8 cellular contexts compared by ENCODE assay signal in the genomic region with DNA sequence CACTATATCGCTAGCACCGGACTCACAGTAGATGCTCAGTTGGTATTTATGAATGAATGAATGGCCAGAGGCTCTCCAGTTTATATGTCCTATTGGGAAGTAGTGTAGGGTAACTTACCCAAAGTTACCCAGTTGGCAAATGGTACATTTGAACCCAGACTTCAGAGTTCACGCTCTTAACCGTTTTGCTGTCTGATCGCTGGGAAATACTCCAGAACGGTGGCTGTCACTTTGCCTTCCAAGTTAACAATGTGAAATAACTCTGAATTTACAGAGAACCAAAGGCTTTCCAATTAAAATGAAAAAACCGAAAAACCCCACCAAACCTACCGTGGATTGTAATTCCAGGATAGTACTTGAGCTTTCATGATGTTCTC. TPM values are rescaled to one million over a fixed set of nuclear protein-coding genes. Genes with fewer than 3 reads are reported as not detected.
DNase-seq lines count a peak whose midpoint lies in the region; ATAC-seq, FAIRE-seq and TF ChIP-seq lines count a peak whose summit lies in the region.

No MANE protein-coding gene starts in this region.

- TF ChIP-seq CTCF in heart right ventricle (IDR thresholded peaks at IDR 0.05): no peak
- no peak for TF ChIP-seq CTCF in keratinocyte (optimal IDR thresholded peaks at IDR 0.05 in 1 of 3, IDR thresholded peaks at IDR 0.05 in 1 of 3, conservative IDR thresholded peaks at IDR 0.05 in 1 of 3; ENCODE audit: extremely low read depth in 1 of 3, insufficient read depth in 2 of 3, low read length in 3 of 3)
- no peak for TF ChIP-seq CTCF in type B pancreatic cell (conservative IDR thresholded peaks at IDR 0.05)
- TF ChIP-seq CTCF in spleen (IDR thresholded peaks at IDR 0.05 in 8 of 11, conservative IDR thresholded peaks at IDR 0.05 in 3 of 11): no peak

- H3K9ac ChIP-seq in keratinocyte (ENCODE audit: control insufficient read depth, extremely low read depth, insufficient read depth, low read length): no peak overlapping the region

- H3K4me2 ChIP-seq in keratinocyte (ENCODE audit: control insufficient read depth, extremely low read depth, insufficient read depth, low read depth, low read length): peak overlapping the region; percentile 93

- H3K4me1 ChIP-seq in heart right ventricle (peaks cover 3 to 57% (median 45%) of the 10 kb centered on the region in 9 donors), keratinocyte (ENCODE audit: control insufficient read depth, extremely low read depth, insufficient read depth, low read length) (peaks cover 18% of the 10 kb centered on the region), spleen (peaks cover 22 to 67% (median 54%) of the 10 kb centered on the region in 6 donors)

- WGBS in heart right ventricle, 2 donors: 95 to 98% methylated on average over 8 of the region's 8 CpGs
- whole genome bisulfite sequencing in spleen, 5 donors: 92 to 98% (median 95%) methylated on average over 8 of the region's 8 CpGs

- peaks cover 5% of the 10 kb centered on the region for H3K27me3 Mint-ChIP-seq in activated CD4-positive, alpha-beta memory T cell treated with anti-CD3 and anti-CD28 coated beads, Interleukin-2, amount 10 ng/mL, durations not matched to agents 7 days and 5 days
- no peaks in the 10 kb centered on the region for H3K27me3 Mint-ChIP-seq in type B pancreatic cell

- POLR2A ChIA-PET in activated CD4-positive, alpha-beta memory T cell treated with anti-CD3 and anti-CD28 coated beads, Interleukin-2, amount 10 ng/mL, durations not matched to agents 7 days and 5 days (lab: Charles Lee): interaction anchor here (0.6 kb wide), 1 partner anchor 266 kb away, joined by 3 read pairs; no protein-coding TSS in a partner anchor

- peaks cover 0 to 15% (median 0%) of the 10 kb centered on the region in 9 donors for H3K36me3 ChIP-seq in heart right ventricle
- H3K36me3 ChIP-seq in keratinocyte (ENCODE audit: control insufficient read depth in 2 of 2, extremely low read depth in 1 of 2, insufficient read depth in 2 of 2, low read length in 2 of 2): peaks cover 6 to 25% of the 10 kb centered on the region in 2 experiments
- H3K36me3 ChIP-seq in spleen: peaks cover 0 to 25% (median 0%) of the 10 kb centered on the region in 6 donors

- H3K36me3 Mint-ChIP-seq in activated CD4-positive, alpha-beta memory T cell treated with anti-CD3 and anti-CD28 coated beads, Interleukin-2, amount 10 ng/mL, durations not matched to agents 7 days and 5 days (ENCODE audit: low read depth): peaks cover 39% of the 10 kb centered on the region
- peaks cover 28% of the 10 kb centered on the region for H3K36me3 Mint-ChIP-seq in type B pancreatic cell

- H3K79me2 ChIP-seq in keratinocyte (ENCODE audit: control insufficient read depth, insufficient read depth, low read length): peaks cover 64% of the 10 kb centered on the region

- DNase-seq in heart right ventricle: no peak
- DNase-seq in Right ventricle myocardium superior: no peak
- DNase-seq in activated CD4-positive, alpha-beta memory T cell treated with anti-CD3 and anti-CD28 coated beads, Interleukin-2, amount 10 ng/mL, durations not matched to agents 7 days and 5 days: no peak
- DNase-seq in keratinocyte (ENCODE audit: low read depth, low spot score): no peak
- DNase-seq in type B pancreatic cell (ENCODE audit: extremely low spot score, unreplicated experiment): no peak
- no peak for DNase-seq in spleen
- DNase-seq in UCSD-AML1 (lab: John Stamatoyannopoulos, UW; ENCODE audit: unreplicated experiment): no peak

- H3K27me3 ChIP-seq in heart right ventricle: no peaks in the 10 kb centered on the region
- H3K27me3 ChIP-seq in keratinocyte (ENCODE audit: control insufficient read depth, extremely low read depth, insufficient read depth, low read length): no peaks in the 10 kb centered on the region
- no peaks in the 10 kb centered on the region for H3K27me3 ChIP-seq in spleen (replicated peaks in 1 of 7)

- dilution Hi-C loops in keratinocyte (cut with MboI; ENCODE audit: extremely low pct_ligation_motif_present, low sequenced_read_pairs): no loop called here

- ATAC-seq in heart right ventricle (no peak), Right ventricle myocardium superior (ENCODE audit: poor library complexity) (no peak), GM18498 (IDR thresholded peaks at IDR 0.05; ENCODE audit: unreplicated experiment) (no peak)

- H4K20me1 ChIP-seq in keratinocyte (ENCODE audit: control insufficient read depth, extremely low read depth, insufficient read depth, low read length): peaks cover 2% of the 10 kb centered on the region

- H3K4me3 Mint-ChIP-seq in activated CD4-positive, alpha-beta memory T cell treated with anti-CD3 and anti-CD28 coated beads, Interleukin-2, amount 10 ng/mL, durations not matched to agents 7 days and 5 days: peak overlapping the region; percentile 92
- H3K4me3 Mint-ChIP-seq in type B pancreatic cell: peak overlapping the region; percentile 96

- peaks cover 44% of the 10 kb centered on the region for H3K4me1 Mint-ChIP-seq in activated CD4-positive, alpha-beta memory T cell treated with anti-CD3 and anti-CD28 coated beads, Interleukin-2, amount 10 ng/mL, durations not matched to agents 7 days and 5 days
- H3K4me1 Mint-ChIP-seq in type B pancreatic cell (ENCODE audit: unreplicated experiment): peaks cover 45% of the 10 kb centered on the region

- no peak overlapping the region for H2AFZ ChIP-seq in keratinocyte (ENCODE audit: control insufficient read depth, low read length)

- no peaks in the 10 kb centered on the region for H3K9me3 Mint-ChIP-seq in activated CD4-positive, alpha-beta memory T cell treated with anti-CD3 and anti-CD28 coated beads, Interleukin-2, amount 10 ng/mL, durations not matched to agents 7 days and 5 days
- no peaks in the 10 kb centered on the region for H3K9me3 Mint-ChIP-seq in type B pancreatic cell

- FAIRE-seq in keratinocyte (lab: Jason Lieb, UNC): no peak

- H3K4me3 ChIP-seq in heart right ventricle (peak overlapping the region in 6 of 10 donors; percentile 77 to 95 (median 91)), keratinocyte (ENCODE audit: control insufficient read depth in 2 of 3, extremely low read depth in 1 of 3, insufficient read depth in 2 of 3, low read depth in 1 of 3, low read length in 3 of 3) (peak overlapping the region in 2 of 3 experiments; percentile 89 to 95), spleen (peak overlapping the region in 3 of 8 donors; percentile 77 to 90 (median 89))

- peaks cover 0 to 14% (median 0%) of the 10 kb centered on the region in 11 donors for H3K9me3 ChIP-seq in heart right ventricle
- H3K9me3 ChIP-seq in keratinocyte (ENCODE audit: control insufficient read depth, low read depth, low read length): no peaks in the 10 kb centered on the region
- H3K9me3 ChIP-seq in spleen: no peaks in the 10 kb centered on the region

- intact Hi-C loops in heart right ventricle (cut with DNase I) (loop anchor here in 2 of 10 donors (10.0 kb wide), 3 partner anchors 54 to 156 kb away; no protein-coding TSS in a partner anchor), Right ventricle myocardium superior (cut with DNase I) (no loop called here), spleen (cut with DNase I; ENCODE audit: low total_unique reads) (loop anchor here (10.0 kb wide), 1 partner anchor 54 kb away; no protein-coding TSS in a partner anchor)

- H3K27ac Mint-ChIP-seq in activated CD4-positive, alpha-beta memory T cell treated with anti-CD3 and anti-CD28 coated beads, Interleukin-2, amount 10 ng/mL, durations not matched to agents 7 days and 5 days: peak overlapping the region; percentile 92
- H3K27ac Mint-ChIP-seq in type B pancreatic cell: peak overlapping the region; percentile 97

- no peak overlapping the region for H3K27ac ChIP-seq in heart right ventricle
- H3K27ac ChIP-seq in keratinocyte (ENCODE audit: control insufficient read depth, insufficient read depth, low read length): no peak overlapping the region
- H3K27ac ChIP-seq in spleen: no peak overlapping the region

- H3K9me1 ChIP-seq in keratinocyte (ENCODE audit: control insufficient read depth, extremely low read depth, insufficient read depth, low read length): no peaks in the 10 kb centered on the region

- no peak for TF ChIP-seq POLR2A in spleen (IDR thresholded peaks at IDR 0.05)

- CTCF ChIA-PET in activated CD4-positive, alpha-beta memory T cell treated with anti-CD3 and anti-CD28 coated beads, Interleukin-2, amount 10 ng/mL, durations not matched to agents 7 days and 5 days (lab: Charles Lee): no interaction called here

RNA-seq across cellular contexts. Expression of a gene that starts 1.6 kb away (rescaled TPM):
- 10 to 100 TPM; 59.9 to 89.9 (median 70.8) TPM for total RNA-seq in heart right ventricle
- polyA plus RNA-seq in heart right ventricle: 10 to 100 TPM; 20.8 to 25.8 TPM
- total RNA-seq in Right ventricle myocardium superior: 66.7 TPM
- 10 to 100 TPM; 31.3 to 31.5 TPM for total RNA-seq in activated CD4-positive, alpha-beta memory T cell treated with anti-CD3 and anti-CD28 coated beads, Interleukin-2, amount 10 ng/mL, durations not matched to agents 7 days and 5 days
- polyA plus RNA-seq in keratinocyte: 20.9 to 50.5 TPM (median 38.0 TPM) in 3 replicates
- polyA plus RNA-seq in keratinocyte (2011; ENCODE audit: low read depth): 20.7 TPM
- 39.1 and 52.0 TPM in 2 replicates for polyA plus RNA-seq in keratinocyte (2011; cell fraction: cytosol; rRNA removed)
- 38.9 and 46.3 TPM in 2 replicates for polyA plus RNA-seq in keratinocyte (2011; cell fraction: nucleus; rRNA removed)
- polyA plus RNA-seq in keratinocyte (2012; ENCODE audit: low replicate concordance): 35.3 and 47.0 TPM in 2 replicates
- 18.7 to 26.7 TPM (median 26.0 TPM) in 3 replicates for polyA minus RNA-seq in keratinocyte
- 27.2 TPM for polyA minus RNA-seq in keratinocyte (2011; cell fraction: cytosol; rRNA and poly(A)+ RNA removed)
- polyA minus RNA-seq in keratinocyte (2011; cell fraction: nucleus; rRNA and poly(A)+ RNA removed): 10.8 and 16.3 TPM in 2 replicates
- total RNA-seq in type B pancreatic cell (ENCODE audit: low replicate concordance): 58.9 and 62.6 TPM in 2 replicates
- total RNA-seq in spleen: 10 to 100 TPM; 22.3 to 32.5 (median 25.7) TPM
- 10 to 100 TPM; 11.2 to 20.7 (median 13.8) TPM for polyA plus RNA-seq in spleen
